27 cellular contexts compared by ENCODE assay signal in genomic region chrX:19753368-19753767, GRCh38.
DNase-seq lines count a peak whose midpoint lies in the region; ATAC-seq and TF ChIP-seq lines count a peak whose summit lies in the region.
"Had no signal": no experiment of that assay in that cellular context is flagged by ENCODE, and none has a peak within 500 bp of the region (broad histone marks: within the 10 kb centered on the region; RNA-seq: fewer than 3 reads in every experiment).

No MANE protein-coding gene starts in this region.

- H3K27ac ChIP-seq in DND-41 (ENCODE audit: low read length): peak overlapping the region; percentile 89
- peak overlapping the region; percentile 14 for H3K27ac ChIP-seq in naive thymus-derived CD4-positive, alpha-beta T cell (ENCODE audit: low read depth, low read length)
- H3K27ac ChIP-seq: gastrocnemius medialis, GM23248, lower lobe of right lung had no signal

- H3K36me3 Mint-ChIP-seq in activated naive CD4-positive, alpha-beta T cell treated with anti-CD3 and anti-CD28 coated beads for 36 hours (ENCODE audit: low read depth): peaks cover 7% of the 10 kb centered on the region
- H3K36me3 Mint-ChIP-seq in activated naive CD4-positive, alpha-beta T cell treated with anti-CD3 and anti-CD28 coated beads, Interleukin-2, amount 10 ng/mL, durations not matched to agents 7 days and 5 days: peaks cover 43% of the 10 kb centered on the region
- peaks cover 9% of the 10 kb centered on the region for H3K36me3 Mint-ChIP-seq in activated B cell treated with CpG ODN at 0.5 μM for 24 hours (ENCODE audit: low read depth)
- H3K36me3 Mint-ChIP-seq in naive thymus-derived CD4-positive, alpha-beta T cell: peaks cover 0 to 32% (median 22%) of the 10 kb centered on the region in 5 donors
- H3K36me3 Mint-ChIP-seq: type B pancreatic cell had no signal

- no peak overlapping the region for H2AFZ ChIP-seq in DND-41 (ENCODE audit: low read depth, low read length)
- H2AFZ ChIP-seq: GM23248 had no signal

- no peak overlapping the region for H3K4me3 ChIP-seq in DND-41 (ENCODE audit: low read depth in 1 of 2, low read length in 2 of 2)
- H3K4me3 ChIP-seq in naive thymus-derived CD4-positive, alpha-beta T cell (ENCODE audit: low read length): no peak overlapping the region
- H3K4me3 ChIP-seq: gastrocnemius medialis, GM23248, lower lobe of right lung had no signal

- peak overlapping the region; percentile 4 for H3K27ac Mint-ChIP-seq in activated naive CD4-positive, alpha-beta T cell treated with anti-CD3 and anti-CD28 coated beads for 36 hours
- H3K27ac Mint-ChIP-seq in activated naive CD4-positive, alpha-beta T cell treated with anti-CD3 and anti-CD28 coated beads, Interleukin-2, amount 10 ng/mL, durations not matched to agents 7 days and 5 days: no peak overlapping the region
- H3K27ac Mint-ChIP-seq in activated B cell treated with CpG ODN at 0.5 μM for 24 hours: peak overlapping the region; percentile 21
- H3K27ac Mint-ChIP-seq in naive thymus-derived CD4-positive, alpha-beta T cell: peak overlapping the region in 8 of 9 donors; percentile 54 to 98 (median 88)
- H3K27ac Mint-ChIP-seq: nephron, type B pancreatic cell had no signal

- intact Hi-C loops in activated naive CD4-positive, alpha-beta T cell treated with anti-CD3 and anti-CD28 coated beads for 36 hours (cut with micrococcal nuclease): no loop called here
- intact Hi-C loops in activated B cell treated with CpG ODN at 0.5 μM for 24 hours (cut with micrococcal nuclease): no loop called here
- intact Hi-C loops in naive thymus-derived CD4-positive, alpha-beta T cell (cut with micrococcal nuclease): no loop called here
- intact Hi-C loops in cardiac septum (cut with DNase I): no loop called here

- ATAC-seq in DND-41 (ENCODE audit: insufficient read depth, low read depth) (peak; percentile 77), activated B cell treated with CpG ODN at 0.5 μM for 24 hours (ENCODE audit: low read depth) (no peak), HG02763 (IDR thresholded peaks at IDR 0.05; ENCODE audit: unreplicated experiment) (no peak)
- ATAC-seq in naive thymus-derived CD4-positive, alpha-beta T cell: no peak
- ATAC-seq: activated CD4-positive, CD25-positive, alpha-beta regulatory T cell treated with anti-CD3 and anti-CD28 coated beads, Interleukin-2, amount 50 U/mL, for 24 hours; gastrocnemius medialis; lower lobe of right lung had no signal

- peak overlapping the region; percentile 63 for H3K4me2 ChIP-seq in DND-41 (ENCODE audit: insufficient read depth, low read length)

- H3K27me3 Mint-ChIP-seq in activated naive CD4-positive, alpha-beta T cell treated with anti-CD3 and anti-CD28 coated beads for 36 hours (ENCODE audit: low read depth): no peaks in the 10 kb centered on the region
- H3K27me3 Mint-ChIP-seq in activated naive CD4-positive, alpha-beta T cell treated with anti-CD3 and anti-CD28 coated beads, Interleukin-2, amount 10 ng/mL, durations not matched to agents 7 days and 5 days: no peaks in the 10 kb centered on the region
- H3K27me3 Mint-ChIP-seq in activated B cell treated with CpG ODN at 0.5 μM for 24 hours: no peaks in the 10 kb centered on the region
- H3K27me3 Mint-ChIP-seq in naive thymus-derived CD4-positive, alpha-beta T cell: no peaks in the 10 kb centered on the region
- H3K27me3 Mint-ChIP-seq: B cell, type B pancreatic cell had no signal

- peaks cover 6% of the 10 kb centered on the region for H3K9me3 Mint-ChIP-seq in activated naive CD4-positive, alpha-beta T cell treated with anti-CD3 and anti-CD28 coated beads for 36 hours
- H3K9me3 Mint-ChIP-seq in activated naive CD4-positive, alpha-beta T cell treated with anti-CD3 and anti-CD28 coated beads, Interleukin-2, amount 10 ng/mL, durations not matched to agents 7 days and 5 days: peaks cover 4% of the 10 kb centered on the region
- no peaks in the 10 kb centered on the region for H3K9me3 Mint-ChIP-seq in activated B cell treated with CpG ODN at 0.5 μM for 24 hours
- peaks cover 0 to 6% (median 0%) of the 10 kb centered on the region in 11 donors for H3K9me3 Mint-ChIP-seq in naive thymus-derived CD4-positive, alpha-beta T cell

- TF ChIP-seq CTCF in DND-41 (IDR thresholded peaks at IDR 0.05; ENCODE audit: borderline replicate concordance, extremely low read depth, low read length, poor library complexity, severe bottlenecking): no peak
- TF ChIP-seq CTCF in activated B cell treated with CpG ODN at 0.5 μM for 24 hours (IDR thresholded peaks at IDR 0.05): no peak

- POLR2A ChIA-PET in activated B cell treated with CpG ODN at 0.5 μM for 24 hours (lab: Charles Lee): no interaction called here
- POLR2A ChIA-PET in naive thymus-derived CD4-positive, alpha-beta T cell (lab: Charles Lee): interaction anchor here (0.8 to 1.5 kb wide), 6 partner anchors 21 to 87 kb away, joined by 3 to 4 read pairs (median 3); no protein-coding TSS in a partner anchor

- H4K20me1 ChIP-seq in DND-41 (ENCODE audit: insufficient read depth, low read length): no peaks in the 10 kb centered on the region

- H3K27me3 ChIP-seq in DND-41 (ENCODE audit: insufficient read depth, low read length, poor library complexity): no peaks in the 10 kb centered on the region
- H3K27me3 ChIP-seq in naive thymus-derived CD4-positive, alpha-beta T cell (ENCODE audit: control insufficient read depth in 2 of 2, insufficient read depth in 2 of 2, low read length in 2 of 2): no peaks in the 10 kb centered on the region
- H3K27me3 ChIP-seq: gastrocnemius medialis had no signal

- peak overlapping the region; percentile 52 for H3K9ac ChIP-seq in DND-41 (ENCODE audit: low read depth, low read length)
- H3K9ac ChIP-seq: GM23248 had no signal

- no peak for DNase-seq in activated naive CD4-positive, alpha-beta T cell treated with anti-CD3 and anti-CD28 coated beads for 36 hours
- DNase-seq in activated naive CD4-positive, alpha-beta T cell treated with anti-CD3 and anti-CD28 coated beads, Interleukin-2, amount 10 ng/mL, durations not matched to agents 7 days and 5 days: no peak
- DNase-seq in DND-41 (peak; percentile 51), activated B cell treated with CpG ODN at 0.5 μM for 24 hours (no peak), cardiac septum (ENCODE audit: low spot score) (no peak), NCI-H526 (lab: John Stamatoyannopoulos, UW) (no peak)
- no peak for DNase-seq in naive thymus-derived CD4-positive, alpha-beta T cell
- DNase-seq: activated naive CD4-positive, alpha-beta T cell treated with Interleukin-2 at 50 U/mL for 16 hours; Caco-2; gastrocnemius medialis; GDM1; GM23248; kidney glomerular epithelial cell; lower lobe of right lung; midbrain; NCI-H1092 treated with DMSO at 0.1 percent for 48 hours; NCI-H1694 treated with DMSO at 0.1 percent for 48 hours; NCI-H446 treated with DMSO at 0.1 percent for 48 hours; NCI-H82; RPMI8226; stimulated activated CD4-positive, alpha-beta T cell treated with anti-CD3 and anti-CD28 coated beads, Interleukin-4, amount 100 ng/mL, for 24 hours; substantia nigra had no signal

- no peaks in the 10 kb centered on the region for H3K9me3 ChIP-seq in DND-41 (ENCODE audit: insufficient read depth, low read length, severe bottlenecking)
- no peaks in the 10 kb centered on the region for H3K9me3 ChIP-seq in naive thymus-derived CD4-positive, alpha-beta T cell (ENCODE audit: control insufficient read depth in 2 of 3, low read length in 3 of 3)
- H3K9me3 ChIP-seq: Caco-2, gastrocnemius medialis, lower lobe of right lung had no signal

- peaks cover 72% of the 10 kb centered on the region for H3K4me1 ChIP-seq in DND-41 (ENCODE audit: insufficient read depth, low read length)
- H3K4me1 ChIP-seq in naive thymus-derived CD4-positive, alpha-beta T cell (ENCODE audit: control insufficient read depth in 2 of 2, insufficient read depth in 2 of 2, low read length in 2 of 2): peaks cover 47 to 64% of the 10 kb centered on the region in 2 donors
- H3K4me1 ChIP-seq: gastrocnemius medialis, lower lobe of right lung had no signal

- no peaks in the 10 kb centered on the region for H3K36me3 ChIP-seq in DND-41 (ENCODE audit: insufficient read depth, low read length)
- no peaks in the 10 kb centered on the region for H3K36me3 ChIP-seq in naive thymus-derived CD4-positive, alpha-beta T cell (ENCODE audit: control insufficient read depth in 2 of 3, insufficient read depth in 3 of 3, low read length in 3 of 3)
- H3K36me3 ChIP-seq: gastrocnemius medialis, lower lobe of right lung had no signal

- no peak overlapping the region for H3K4me3 Mint-ChIP-seq in activated naive CD4-positive, alpha-beta T cell treated with anti-CD3 and anti-CD28 coated beads for 36 hours
- H3K4me3 Mint-ChIP-seq in activated naive CD4-positive, alpha-beta T cell treated with anti-CD3 and anti-CD28 coated beads, Interleukin-2, amount 10 ng/mL, durations not matched to agents 7 days and 5 days: no peak overlapping the region
- no peak overlapping the region for H3K4me3 Mint-ChIP-seq in activated B cell treated with CpG ODN at 0.5 μM for 24 hours
- peak overlapping the region in 9 of 10 donors; percentile 10 to 79 (median 49) for H3K4me3 Mint-ChIP-seq in naive thymus-derived CD4-positive, alpha-beta T cell
- H3K4me3 Mint-ChIP-seq: B cell, nephron, type B pancreatic cell had no signal

- peaks cover 79% of the 10 kb centered on the region for H3K4me1 Mint-ChIP-seq in activated naive CD4-positive, alpha-beta T cell treated with anti-CD3 and anti-CD28 coated beads for 36 hours (ENCODE audit: low read depth)
- peaks cover 82% of the 10 kb centered on the region for H3K4me1 Mint-ChIP-seq in activated naive CD4-positive, alpha-beta T cell treated with anti-CD3 and anti-CD28 coated beads, Interleukin-2, amount 10 ng/mL, durations not matched to agents 7 days and 5 days
- peaks cover 84% of the 10 kb centered on the region for H3K4me1 Mint-ChIP-seq in activated B cell treated with CpG ODN at 0.5 μM for 24 hours
- peaks cover 40 to 91% (median 87%) of the 10 kb centered on the region in 7 donors for H3K4me1 Mint-ChIP-seq in naive thymus-derived CD4-positive, alpha-beta T cell
- H3K4me1 Mint-ChIP-seq: nephron had no signal

- peaks cover 73% of the 10 kb centered on the region for H3K79me2 ChIP-seq in DND-41 (ENCODE audit: insufficient read depth, low read length)

- CTCF ChIA-PET in activated naive CD4-positive, alpha-beta T cell treated with anti-CD3 and anti-CD28 coated beads for 36 hours (lab: Charles Lee): interaction anchor here (1.0 to 1.8 kb wide), 2 partner anchors 10 to 11 kb away, joined by 4 to 9 read pairs; no protein-coding TSS in a partner anchor
- CTCF ChIA-PET in activated naive CD4-positive, alpha-beta T cell treated with anti-CD3 and anti-CD28 coated beads, Interleukin-2, amount 10 ng/mL, durations not matched to agents 7 days and 5 days (lab: Charles Lee): no interaction called here
- CTCF ChIA-PET in activated B cell treated with CpG ODN at 0.5 μM for 24 hours (lab: Charles Lee): no interaction called here
- CTCF ChIA-PET in naive thymus-derived CD4-positive, alpha-beta T cell (lab: Charles Lee): interaction anchor here (0.9 kb wide), 1 partner anchor 135 kb away, joined by 4 read pairs; no protein-coding TSS in a partner anchor

Comparison
In these comparisons a context has a peak if more than half of its experiments do, and no peak if none do; other contexts are left out.
1. CTCF ChIA-PET loops: an anchor here in activated naive CD4-positive, alpha-beta T cell treated with anti-CD3 and anti-CD28 coated beads for 36 hours (1.0 to 1.8 kb wide) and naive thymus-derived CD4-positive, alpha-beta T cell (0.9 kb wide); none called in activated naive CD4-positive, alpha-beta T cell treated with anti-CD3 and anti-CD28 coated beads, Interleukin-2, amount 10 ng/mL, durations not matched to agents 7 days and 5 days and activated B cell treated with CpG ODN at 0.5 μM for 24 hours.
2. H3K4me3 Mint-ChIP-seq: peak in naive thymus-derived CD4-positive, alpha-beta T cell (9 of 10); none in activated naive CD4-positive, alpha-beta T cell treated with anti-CD3 and anti-CD28 coated beads for 36 hours (single experiment), activated naive CD4-positive, alpha-beta T cell treated with anti-CD3 and anti-CD28 coated beads, Interleukin-2, amount 10 ng/mL, durations not matched to agents 7 days and 5 days (single experiment) and activated B cell treated with CpG ODN at 0.5 μM for 24 hours (single experiment).